In the genomic region with DNA sequence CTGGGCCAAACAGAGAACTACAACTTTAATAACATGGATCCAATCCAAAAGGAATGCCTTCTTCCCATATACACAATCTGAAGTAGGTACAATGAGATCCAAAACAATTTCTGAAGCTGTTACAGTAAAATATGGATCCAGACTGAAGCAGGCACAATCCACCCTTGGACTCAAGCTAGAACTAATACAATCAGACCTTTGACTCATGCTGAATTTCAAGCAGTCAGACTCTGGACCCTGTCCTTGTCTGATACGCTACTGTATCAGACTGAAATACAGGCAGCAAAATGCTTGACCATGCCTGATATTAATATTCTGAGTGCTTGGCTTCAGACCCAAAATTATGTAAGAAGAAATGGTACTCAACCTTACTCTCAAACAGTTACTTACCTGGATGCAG, we compare ENCODE assay signal across 38 cellular contexts. TPM values are rescaled to one million over a fixed set of nuclear protein-coding genes. Genes with fewer than 3 reads are reported as not detected.
"Had no signal": no experiment of that assay in that cellular context is flagged by ENCODE, and none has a peak within 500 bp of the region (broad histone marks: within the 10 kb centered on the region; RNA-seq: fewer than 3 reads in every experiment).

No MANE protein-coding gene starts in this region.

- H3K27me3 ChIP-seq: MG63 had no signal

- DNase-seq: Karpas-422, Kasumi-1, MG63, MM.1S, MV-4-11, NCI-H1048, NCI-H1092, NCI-H1092 treated with DMSO at 0.1 percent for 48 hours, NCI-H1105, NCI-H1105 treated with DMSO at 0.1 percent for 48 hours, NCI-H1417, NCI-H1417 treated with DMSO at 0.1 percent for 48 hours, NCI-H1436, NCI-H1436 treated with DMSO at 0.1 percent for 48 hours, NCI-H146, NCI-H1694, NCI-H1694 treated with DMSO at 0.1 percent for 48 hours, NCI-H187, NCI-H187 treated with DMSO at 0.1 percent for 48 hours, NCI-H1930, NCI-H2029, NCI-H2029 treated with DMSO at 0.1 percent for 48 hours, NCI-H2081, NCI-H2081 treated with DMSO at 0.1 percent for 48 hours, NCI-H2107, NCI-H2171, NCI-H2171 treated with DMSO at 0.1 percent for 48 hours, NCI-H2227 treated with DMSO at 0.1 percent for 48 hours, NCI-H226, NCI-H345, NCI-H446, NCI-H446 treated with DMSO at 0.1 percent for 48 hours, NCI-H510A, NCI-H510A treated with DMSO at 0.1 percent for 48 hours had no signal

- H3K9me3 ChIP-seq: MG63 had no signal

- H3K4me3 ChIP-seq: MG63 had no signal

- H3K36me3 ChIP-seq: MG63 had no signal

RNA-seq across cellular contexts. Expression of gene RBMY1B, which starts 57.0 kb away (rescaled TPM):
- total RNA-seq: LHCN-M2, M059J, MCF 10A, NCI-H460 had no signal
